22 cellular contexts compared by ENCODE assay signal in the genomic region with DNA sequence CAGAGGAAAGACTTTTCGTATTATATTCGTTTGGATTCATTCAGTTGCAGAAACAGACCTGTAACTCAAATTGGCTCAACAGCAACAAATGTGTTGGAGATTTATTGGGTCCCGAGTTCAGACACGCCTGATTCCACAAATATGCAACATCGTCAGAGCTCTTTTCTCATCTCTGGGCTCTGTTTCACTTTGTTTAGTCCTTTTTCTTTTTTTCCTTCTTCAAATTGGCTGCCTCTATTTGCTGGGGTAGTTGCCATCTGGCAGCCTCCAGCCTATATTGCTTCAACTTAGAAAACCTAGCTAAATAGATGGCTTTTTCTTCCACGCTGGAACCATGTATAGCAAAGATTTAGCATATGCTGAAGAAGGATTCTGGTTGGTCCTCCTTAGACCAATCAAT.
"Had no signal": no experiment of that assay in that cellular context is flagged by ENCODE, and none has a peak within 500 bp of the region (broad histone marks: within the 10 kb centered on the region; RNA-seq: fewer than 3 reads in every experiment).

No MANE protein-coding gene starts in this region.

- ATAC-seq: activated CD8-positive, alpha-beta T cell treated with anti-CD3 and anti-CD28 coated beads, Interleukin-2, amount 10 ng/mL, durations not matched to agents 7 days and 5 days; body of pancreas; WTC11 had no signal

- DNase-seq: activated CD4-positive, alpha-beta T cell treated with anti-CD3 and anti-CD28 coated beads for 48 hours; activated CD4-positive, alpha-beta T cell treated with anti-CD3 and anti-CD28 coated beads, Interleukin-2, amount 50 U/mL, for 4 hours; activated CD4-positive, CD25-positive, alpha-beta regulatory T cell treated with anti-CD3 and anti-CD28 coated beads, Interleukin-2, amount 50 U/mL, for 72 hours; activated CD8-positive, alpha-beta memory T cell treated with anti-CD3 and anti-CD28 coated beads, Interleukin-2, amount 50 U/mL, for 48 hours; activated CD8-positive, alpha-beta T cell treated with anti-CD3 and anti-CD28 coated beads, Interleukin-2, amount 10 ng/mL, durations not matched to agents 7 days and 5 days; activated naive CD4-positive, alpha-beta T cell treated with anti-CD3 and anti-CD28 coated beads, Interleukin-2, amount 50 U/mL, for 16 hours; activated naive CD8-positive, alpha-beta T cell treated with anti-CD3 and anti-CD28 coated beads, Interleukin-2, amount 10 ng/mL, durations not matched to agents 7 days and 5 days; activated T-cell treated with anti-CD3 and anti-CD28 coated beads, Interleukin-2, amount 50 U/mL, for 1 hour; aorta; body of pancreas; MG63; MV-4-11; NCI-H1092 treated with DMSO at 0.1 percent for 48 hours; NCI-H1417 treated with DMSO at 0.1 percent for 48 hours; NCI-H187; NCI-H2081; NCI-H446; NCI-H524; PC-9; SHP77 treated with DMSO at 0.1 percent for 48 hours had no signal

- H3K4me3 ChIP-seq: body of pancreas, MG63, PC-9 had no signal

- H3K4me2 ChIP-seq: KMS-11, PC-9 had no signal

- H3K9me3 ChIP-seq: body of pancreas, MG63 had no signal

- H3K27ac ChIP-seq: body of pancreas, KMS-11, PC-9 had no signal

- H3K9ac ChIP-seq: KMS-11 had no signal

- H3K4me1 ChIP-seq: body of pancreas had no signal

- H3K36me3 ChIP-seq: MG63 had no signal

- H3K27me3 ChIP-seq: body of pancreas, MG63 had no signal

- H2AFZ ChIP-seq: PC-9 had no signal
